22 cellular contexts compared by ENCODE assay signal in genomic region chr10:102595293-102595692, GRCh38. TPM values are rescaled to one million over a fixed set of nuclear protein-coding genes. Genes with fewer than 3 reads are reported as not detected.
A peak's percentile ranks its signal among the peaks of the same experiment; 100 is the strongest.
DNase-seq lines count a peak whose midpoint lies in the region; ATAC-seq and TF ChIP-seq lines count a peak whose summit lies in the region.
"Had no signal": no experiment of that assay in that cellular context is flagged by ENCODE, and none has a peak within 500 bp of the region (broad histone marks: within the 10 kb centered on the region; RNA-seq: fewer than 3 reads in every experiment).

No MANE protein-coding gene starts in this region.

- CTCF ChIA-PET in OCI-LY7 (lab: Charles Lee; ENCODE audit: unreplicated experiment) = no interaction called here

- H4K20me1 ChIP-seq in OCI-LY7 (ENCODE audit: insufficient read depth, low read length) = no peaks in the 10 kb centered on the region

- H3K36me3 Mint-ChIP-seq in activated T-helper 1 cell treated with anti-CD3 and anti-CD28 coated beads, Interleukin-12 subunit alpha, Interleukin-12 subunit beta, Interleukin-2, Interleukin-4 antibody, amounts not matched to agents 30 ng/mL and 10 ng/mL and 1 ng/mL, durations not matched to agents 14 hours and 24 hours and 36 hours (ENCODE audit: low read depth) = peaks cover 11% of the 10 kb centered on the region
- H3K36me3 Mint-ChIP-seq: activated naive CD4-positive, alpha-beta T cell treated with anti-CD3 and anti-CD28 coated beads, Interleukin-2, amount 50 U/mL, for 72 hours had no signal

- H3K9ac ChIP-seq in rectal smooth muscle tissue (ENCODE audit: low read length) = no peak overlapping the region
- H3K9ac ChIP-seq: neural progenitor cell had no signal

- no peak overlapping the region for H3K4me2 ChIP-seq in OCI-LY7 (ENCODE audit: low read length)
- H3K4me2 ChIP-seq: neural progenitor cell had no signal

- H3K4me3 ChIP-seq in left ventricle myocardium inferior = no peak overlapping the region
- H3K4me3 ChIP-seq in rectal smooth muscle tissue (ENCODE audit: low read length) = no peak overlapping the region
- H3K4me3 ChIP-seq in OCI-LY7 (ENCODE audit: low read depth, low read length, poor library complexity, severe bottlenecking) = no peak overlapping the region
- H3K4me3 ChIP-seq in SJCRH30 = no peak overlapping the region
- H3K4me3 ChIP-seq: neural progenitor cell, skin epidermis had no signal

- H3K9me2 ChIP-seq in OCI-LY7 (ENCODE audit: insufficient read depth, low read length) = no peaks in the 10 kb centered on the region

- no peaks in the 10 kb centered on the region for H3K4me1 Mint-ChIP-seq in activated T-helper 1 cell treated with anti-CD3 and anti-CD28 coated beads, Interleukin-12 subunit alpha, Interleukin-12 subunit beta, Interleukin-2, Interleukin-4 antibody, amounts not matched to agents 30 ng/mL and 10 ng/mL and 1 ng/mL, durations not matched to agents 14 hours and 24 hours and 36 hours (ENCODE audit: low read depth)
- H3K4me1 Mint-ChIP-seq: activated T-helper 17 cell treated with anti-CD3 and anti-CD28 coated beads, Interleukin-2, amount 50 U/mL, for 72 hours; neural progenitor cell had no signal

- no peak overlapping the region for H3K4me3 Mint-ChIP-seq in activated T-helper 1 cell treated with anti-CD3 and anti-CD28 coated beads, Interleukin-12 subunit alpha, Interleukin-12 subunit beta, Interleukin-2, Interleukin-4 antibody, amounts not matched to agents 30 ng/mL and 10 ng/mL and 1 ng/mL, durations not matched to agents 14 hours and 24 hours and 36 hours
- H3K4me3 Mint-ChIP-seq: activated T-helper 17 cell treated with anti-CD3 and anti-CD28 coated beads, Interleukin-2, amount 50 U/mL, for 72 hours; neural progenitor cell had no signal

- H3K27me3 ChIP-seq in left ventricle myocardium inferior (ENCODE audit: low read depth) = no peaks in the 10 kb centered on the region
- no peaks in the 10 kb centered on the region for H3K27me3 ChIP-seq in rectal smooth muscle tissue (ENCODE audit: control insufficient read depth, insufficient read depth, low read length)
- H3K27me3 ChIP-seq in SJCRH30 = no peaks in the 10 kb centered on the region
- H3K27me3 ChIP-seq: neural progenitor cell had no signal

- ATAC-seq in GM21576 (IDR thresholded peaks at IDR 0.05; ENCODE audit: unreplicated experiment) (no peak), HG02610 (IDR thresholded peaks at IDR 0.05; ENCODE audit: unreplicated experiment) (no peak)
- ATAC-seq: activated naive CD4-positive, alpha-beta T cell treated with anti-CD3 and anti-CD28 coated beads, Interleukin-2, amount 50 U/mL, for 72 hours; activated T-helper 17 cell treated with anti-CD3 and anti-CD28 coated beads, Interleukin-2, amount 50 U/mL, for 72 hours had no signal

- intact Hi-C loops in activated T-helper 1 cell treated with anti-CD3 and anti-CD28 coated beads, Interleukin-12 subunit alpha, Interleukin-12 subunit beta, Interleukin-2, Interleukin-4 antibody, amounts not matched to agents 30 ng/mL and 10 ng/mL and 1 ng/mL, durations not matched to agents 14 hours and 24 hours and 36 hours (cut with micrococcal nuclease) = no loop called here
- intact Hi-C loops in left ventricle myocardium inferior (cut with micrococcal nuclease) = no loop called here
- intact Hi-C loops in OCI-LY7 (cut with micrococcal nuclease; ENCODE audit: unreplicated experiment) = no loop called here

- H3K9me3 ChIP-seq in left ventricle myocardium inferior (replicated peaks) (no peaks in the 10 kb centered on the region), OCI-LY7 (ENCODE audit: low read length) (no peaks in the 10 kb centered on the region), SJCRH30 (replicated peaks) (no peaks in the 10 kb centered on the region)

- BruUV-seq in OCI-LY7 (replicated peaks; lab: Mats Ljungman, UMichigan) = no TSS peak

- H3K36me3 ChIP-seq in left ventricle myocardium inferior (peaks cover 31% of the 10 kb centered on the region), rectal smooth muscle tissue (ENCODE audit: control insufficient read depth, insufficient read depth, low read length) (peaks cover 5% of the 10 kb centered on the region), OCI-LY7 (ENCODE audit: insufficient read depth, low read length) (no peaks in the 10 kb centered on the region), SJCRH30 (0 out of 2 replicates have a peak, but pooled peaks cover 3% of the 10 kb centered on the region)

- no peaks in the 10 kb centered on the region for H3K27me3 Mint-ChIP-seq in activated T-helper 1 cell treated with anti-CD3 and anti-CD28 coated beads, Interleukin-12 subunit alpha, Interleukin-12 subunit beta, Interleukin-2, Interleukin-4 antibody, amounts not matched to agents 30 ng/mL and 10 ng/mL and 1 ng/mL, durations not matched to agents 14 hours and 24 hours and 36 hours (ENCODE audit: insufficient read depth)
- H3K27me3 Mint-ChIP-seq: activated T-helper 17 cell treated with anti-CD3 and anti-CD28 coated beads, Interleukin-2, amount 50 U/mL, for 72 hours had no signal

- no peaks in the 10 kb centered on the region for H3K9me3 Mint-ChIP-seq in activated T-helper 1 cell treated with anti-CD3 and anti-CD28 coated beads, Interleukin-12 subunit alpha, Interleukin-12 subunit beta, Interleukin-2, Interleukin-4 antibody, amounts not matched to agents 30 ng/mL and 10 ng/mL and 1 ng/mL, durations not matched to agents 14 hours and 24 hours and 36 hours
- H3K9me3 Mint-ChIP-seq: activated naive CD4-positive, alpha-beta T cell treated with anti-CD3 and anti-CD28 coated beads, Interleukin-2, amount 50 U/mL, for 72 hours; activated T-helper 17 cell treated with anti-CD3 and anti-CD28 coated beads, Interleukin-2, amount 50 U/mL, for 72 hours; neural progenitor cell had no signal

- H3K27ac ChIP-seq in left ventricle myocardium inferior (replicated peaks) = peak overlapping the region; percentile 89
- H3K27ac ChIP-seq in rectal smooth muscle tissue (ENCODE audit: low read depth, low read length) = peak overlapping the region; percentile 81
- H3K27ac ChIP-seq in OCI-LY7 (ENCODE audit: low read depth, low read length, poor library complexity, severe bottlenecking) = no peak overlapping the region
- no peak overlapping the region for H3K27ac ChIP-seq in SJCRH30

- peaks cover 52% of the 10 kb centered on the region for H3K4me1 ChIP-seq in left ventricle myocardium inferior
- peaks cover 24% of the 10 kb centered on the region for H3K4me1 ChIP-seq in rectal smooth muscle tissue (ENCODE audit: control insufficient read depth, insufficient read depth, low read length)
- H3K4me1 ChIP-seq in OCI-LY7 (ENCODE audit: insufficient read depth, low read length, poor library complexity, severe bottlenecking) = no peaks in the 10 kb centered on the region
- peaks cover 6% of the 10 kb centered on the region; the same call in 1 of the 2 replicates for H3K4me1 ChIP-seq in SJCRH30

- no peak overlapping the region for H2AFZ ChIP-seq in OCI-LY7 (ENCODE audit: low read length)
- H2AFZ ChIP-seq: neural progenitor cell had no signal

- TF ChIP-seq CTCF in left ventricle myocardium inferior (IDR thresholded peaks at IDR 0.05; ENCODE audit: borderline replicate concordance) (no peak), OCI-LY7 (conservative IDR thresholded peaks at IDR 0.05; ENCODE audit: low read length) (no peak)

- DNase-seq in Ammon's horn (ENCODE audit: low spot score) (peak; percentile 66), left ventricle myocardium inferior (no peak), OCI-LY7 (ENCODE audit: low spot score) (no peak), SJCRH30 (no peak)
- DNase-seq in activated T-helper 1 cell treated with anti-CD3 and anti-CD28 coated beads, Interleukin-12 subunit alpha, Interleukin-12 subunit beta, Interleukin-2, Interleukin-4 antibody, amounts not matched to agents 30 ng/mL and 10 ng/mL and 1 ng/mL, durations not matched to agents 14 hours and 24 hours and 36 hours (ENCODE audit: low spot score) = no peak
- DNase-seq: ACHN; activated CD4-positive, alpha-beta T cell treated with anti-CD3 and anti-CD28 coated beads, Interleukin-2, amount 50 U/mL, for 48 hours; activated CD8-positive, alpha-beta memory T cell treated with anti-CD3 and anti-CD28 coated beads, Interleukin-2, amount 50 U/mL, for 4 hours; cerebellar nuclear complex; EL; foreskin fibroblast; NCI-H1417 treated with DMSO at 0.1 percent for 48 hours; NCI-H2107; NCI-H446; NCI-H82 had no signal

- H3K79me2 ChIP-seq in OCI-LY7 (ENCODE audit: insufficient read depth, low read depth, low read length) = no peaks in the 10 kb centered on the region

- POLR2A ChIA-PET in OCI-LY7 (lab: Charles Lee) = no interaction called here

- H3K27ac Mint-ChIP-seq in activated T-helper 1 cell treated with anti-CD3 and anti-CD28 coated beads, Interleukin-12 subunit alpha, Interleukin-12 subunit beta, Interleukin-2, Interleukin-4 antibody, amounts not matched to agents 30 ng/mL and 10 ng/mL and 1 ng/mL, durations not matched to agents 14 hours and 24 hours and 36 hours = peak overlapping the region; percentile 11
- H3K27ac Mint-ChIP-seq: activated T-helper 17 cell treated with anti-CD3 and anti-CD28 coated beads, Interleukin-2, amount 50 U/mL, for 72 hours; neural progenitor cell had no signal

RNA-seq across cellular contexts. Expression of gene TRIM8, which starts 49.0 kb away (rescaled TPM):
- 108 and 111 TPM in 2 replicates for total RNA-seq in activated T-helper 1 cell treated with anti-CD3 and anti-CD28 coated beads, Interleukin-12 subunit alpha, Interleukin-12 subunit beta, Interleukin-2, Interleukin-4 antibody, amounts not matched to agents 30 ng/mL and 10 ng/mL and 1 ng/mL, durations not matched to agents 14 hours and 24 hours and 36 hours
- total RNA-seq in left ventricle myocardium inferior = 95.1 TPM
- 54.2 and 67.3 TPM in 2 replicates for total RNA-seq in OCI-LY7 (2014; rRNA removed; shearing (Covaris generic))
- total RNA-seq in OCI-LY7 (2022) = 73.1 and 92.1 TPM in 2 replicates
- 66.6 and 67.3 TPM in 2 replicates for total RNA-seq in SJCRH30 (2014; rRNA removed; shearing (Covaris generic))

Comparison
In these comparisons a context has a peak if more than half of its experiments do, and no peak if none do; other contexts are left out.
1. H3K27ac ChIP-seq: peak in left ventricle myocardium inferior (single experiment) and rectal smooth muscle tissue (single experiment); none in OCI-LY7 (single experiment) and SJCRH30 (single experiment).